ENCODE assay signal across 22 cellular contexts in the genomic region with DNA sequence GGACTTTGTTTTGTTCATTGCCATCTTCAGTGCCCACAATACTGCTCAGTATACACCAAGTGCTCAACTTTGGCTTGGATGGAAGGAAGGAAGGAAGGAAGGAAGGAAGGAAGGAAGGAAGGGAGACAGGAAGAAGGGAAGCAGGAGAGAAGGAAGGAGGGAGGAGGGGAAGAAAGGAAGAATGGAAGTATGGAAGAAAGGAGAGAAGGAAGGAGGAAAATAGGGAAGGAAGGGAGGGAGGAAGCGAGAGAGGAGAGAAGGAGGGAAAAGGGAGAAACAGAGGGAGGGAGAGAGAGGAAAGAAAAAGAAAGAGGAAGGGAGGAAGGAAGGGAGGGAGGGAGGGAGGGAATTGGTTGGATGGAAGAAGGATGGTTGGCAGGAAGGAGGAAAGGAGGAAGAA.
"Had no signal": no experiment of that assay in that cellular context is flagged by ENCODE, and none has a peak within 500 bp of the region (broad histone marks: within the 10 kb centered on the region; RNA-seq: fewer than 3 reads in every experiment).

No MANE protein-coding gene starts in this region.

- H3K27ac Mint-ChIP-seq: activated naive CD4-positive, alpha-beta T cell treated with anti-CD3 and anti-CD28 coated beads, Interleukin-2, amount 50 U/mL, for 72 hours; activated T-cell treated with anti-CD3 and anti-CD28 coated beads, Interleukin-2, amount 50 U/mL, for 72 hours had no signal

- H3K4me1 ChIP-seq: lower lobe of right lung, upper lobe of left lung had no signal

- H3K27ac ChIP-seq: lower lobe of right lung, upper lobe of left lung, WERI-Rb-1 had no signal

- FAIRE-seq: endothelial cell of umbilical vein, TTC549 had no signal

- H3K9ac ChIP-seq: SK-N-SH had no signal

- DNase-seq: activated CD4-positive, alpha-beta T cell treated with anti-CD3 and anti-CD28 coated beads, Interleukin-2, amount 50 U/mL, for 48 hours; activated CD4-positive, CD25-positive, alpha-beta regulatory T cell treated with anti-CD3 and anti-CD28 coated beads, Interleukin-2, amount 50 U/mL, for 72 hours; activated effector memory CD4-positive, alpha-beta T cell treated with Interleukin-2 at 50 U/mL for 16 hours; activated T-cell treated with anti-CD3 and anti-CD28 coated beads, Interleukin-2, amount 50 U/mL, for 72 hours; amniotic stem cell; dermis blood vessel endothelial cell; effector CD8-positive, alpha-beta T cell; foreskin melanocyte; immature natural killer cell; lower lobe of right lung; mesendoderm; mucosa of descending colon; SK-N-SH; stimulated activated CD4-positive, alpha-beta T cell treated with anti-CD3 and anti-CD28 coated beads, Interleukin-4, amount 100 ng/mL, for 1 hour; stimulated activated naive CD8-positive, alpha-beta T cell treated with anti-CD3 and anti-CD28 coated beads, Interleukin-15, Interleukin-2, amounts not matched to agents 100 U/mL and 50 U/mL, for 24 hours; upper lobe of left lung; WERI-Rb-1 had no signal

- H3K36me3 ChIP-seq: lower lobe of right lung, upper lobe of left lung, WERI-Rb-1 had no signal

- ATAC-seq: activated T-cell treated with anti-CD3 and anti-CD28 coated beads, Interleukin-2, amount 50 U/mL, for 72 hours; esophagus mucosa; left lobe of liver; lower lobe of right lung; stimulated activated naive CD8-positive, alpha-beta T cell treated with anti-CD3 and anti-CD28 coated beads, Interleukin-15, Interleukin-2, amounts not matched to agents 100 U/mL and 50 U/mL, for 24 hours had no signal

- H3K4me2 ChIP-seq: SK-N-SH had no signal

- H3K4me3 ChIP-seq: lower lobe of right lung, mucosa of descending colon, upper lobe of left lung had no signal

- H3K9me3 Mint-ChIP-seq: immature natural killer cell had no signal

- H3K27me3 ChIP-seq: upper lobe of left lung had no signal

- H3K36me3 Mint-ChIP-seq: activated naive CD4-positive, alpha-beta T cell treated with anti-CD3 and anti-CD28 coated beads, Interleukin-2, amount 50 U/mL, for 72 hours; immature natural killer cell had no signal

- H3K9me3 ChIP-seq: lower lobe of right lung, mucosa of descending colon, SK-N-SH, upper lobe of left lung had no signal
